ENCODE assay signal across 10 cellular contexts in genomic region chr5:771087-771870, GRCh38. TPM values are rescaled to one million over a fixed set of nuclear protein-coding genes. Genes with fewer than 3 reads are reported as not detected.
A peak's percentile ranks its signal among the peaks of the same experiment; 100 is the strongest.
DNase-seq lines count a peak whose midpoint lies in the region; ATAC-seq and TF ChIP-seq lines count a peak whose summit lies in the region.
"Not testable (repeated sequence)": the region's sequence is repeated elsewhere in the genome, so short reads cannot be mapped to it uniquely, and the experiment has no call there.
"Had no signal": no experiment of that assay in that cellular context is flagged by ENCODE, and none has a peak within 500 bp of the region (broad histone marks: within the 10 kb centered on the region; RNA-seq: fewer than 3 reads in every experiment).

No MANE protein-coding gene starts in this region.

- peak overlapping the region; percentile 56 for H2BK5ac ChIP-seq in neuronal stem cell (ENCODE audit: low read length)

- H2BK15ac ChIP-seq in neuronal stem cell (ENCODE audit: low read length) = not testable (repeated sequence)

- not testable (repeated sequence) for TF ChIP-seq POLR2A in right lobe of liver (IDR thresholded peaks at IDR 0.05); upper lobe of left lung (IDR thresholded peaks at IDR 0.05)

- not testable (repeated sequence) for H3K27ac ChIP-seq in right lobe of liver; neuronal stem cell (replicated peaks; ENCODE audit: low read length); upper lobe of left lung

- not testable (repeated sequence) for H3K4me3 ChIP-seq in right lobe of liver; neuronal stem cell (ENCODE audit: low read length in 2 of 2); upper lobe of left lung

- H3K36me3 ChIP-seq in right lobe of liver; neuronal stem cell (replicated peaks in 1 of 2; ENCODE audit: control insufficient read depth in 2 of 2, insufficient read depth in 2 of 2, low read length in 2 of 2); upper lobe of left lung: not testable (repeated sequence)

- not testable (repeated sequence) for TF ChIP-seq CTCF in right lobe of liver (IDR thresholded peaks at IDR 0.05); upper lobe of left lung (IDR thresholded peaks at IDR 0.05)

- not testable (repeated sequence) for TF ChIP-seq EP300 in upper lobe of left lung (IDR thresholded peaks at IDR 0.05)

- not testable (repeated sequence) for H3K4me1 ChIP-seq in right lobe of liver; neuronal stem cell (ENCODE audit: control insufficient read depth in 2 of 2, insufficient read depth in 1 of 2, low read depth in 1 of 2, low read length in 2 of 2); upper lobe of left lung

- H2AFZ ChIP-seq in neuronal stem cell (ENCODE audit: low read length) = not testable (repeated sequence)

- H3K4ac ChIP-seq in neuronal stem cell (ENCODE audit: low read length) = not testable (repeated sequence)

- ATAC-seq in right lobe of liver; upper lobe of left lung (ENCODE audit: low FRiP score in 2 of 2): not testable (repeated sequence)

- H3K27me3 ChIP-seq in right lobe of liver; neuronal stem cell (ENCODE audit: control insufficient read depth in 3 of 3, insufficient read depth in 3 of 3, low read depth in 1 of 3, low read length in 3 of 3); upper lobe of left lung: not testable (repeated sequence)

- 63% methylated on average over 4 of the region's 21 CpGs for WGBS in right lobe of liver (ENCODE audit: insufficient coverage, low coverage, low lambda C conversion rate, missing lambda C conversion rate)
- WGBS in neuronal stem cell (ENCODE audit: extremely low coverage in 2 of 2, insufficient read length in 2 of 2, insufficient replicate concordance in 1 of 2), 2 donors = no CpG with 5 or more reads among the region's 21 CpGs
- WGBS in upper lobe of left lung, 2 donors = 85 to 100% methylated on average over 1 to 20 of the region's 21 CpGs

- not testable (repeated sequence) for H4K8ac ChIP-seq in neuronal stem cell (ENCODE audit: low read depth, low read length)

- H4K91ac ChIP-seq in neuronal stem cell (ENCODE audit: low read depth, low read length, poor library complexity) = not testable (repeated sequence)

- not testable (repeated sequence) for H3K79me1 ChIP-seq in neuronal stem cell (ENCODE audit: low read depth, low read length)

- H3K18ac ChIP-seq in neuronal stem cell (ENCODE audit: low read length) = peak overlapping the region; percentile 57

- DNase-seq in AG08395 (ENCODE audit: low spot score) = peak; percentile 0
- peak; percentile 4 for DNase-seq in H4 (ENCODE audit: low spot score)
- DNase-seq in activated CD4-positive, alpha-beta T cell treated with anti-CD3 and anti-CD28 coated beads for 1 hour = peak; percentile 7
- peak; percentile 62 for DNase-seq in activated effector memory CD4-positive, alpha-beta T cell treated with anti-CD3 and anti-CD28 coated beads, Interleukin-2, amount 50 U/mL, for 16 hours
- peak; percentile 67 for DNase-seq in cardiac septum (ENCODE audit: low spot score)
- peak in 2 of 3 donors; percentile 40 for DNase-seq in right lobe of liver
- not testable (repeated sequence) for DNase-seq in neuronal stem cell (ENCODE audit: low spot score)
- peak; percentile 20 to 40 for DNase-seq in upper lobe of left lung

- not testable (repeated sequence) for H3K9ac ChIP-seq in neuronal stem cell (ENCODE audit: low read depth, low read length, poor library complexity)

- H3K4me2 ChIP-seq in neuronal stem cell (ENCODE audit: insufficient read depth, low read length, poor library complexity, severe bottlenecking) = not testable (repeated sequence)

- H3K14ac ChIP-seq in neuronal stem cell (ENCODE audit: low read length) = not testable (repeated sequence)

- H2BK120ac ChIP-seq in neuronal stem cell (ENCODE audit: low read depth, low read length) = not testable (repeated sequence)

- intact Hi-C loops in cardiac septum (cut with DNase I) (loop anchor here (10.0 kb wide), 1 partner anchor 86 kb away; no protein-coding TSS in a partner anchor), right lobe of liver (cut with DNase I) (loop anchor here in 1 of 2 donors (10.0 kb wide), 1 partner anchor 86 kb away; no protein-coding TSS in a partner anchor)

- H3K23ac ChIP-seq in neuronal stem cell (ENCODE audit: low read depth, low read length, poor library complexity) = not testable (repeated sequence)

- not testable (repeated sequence) for H2AK5ac ChIP-seq in neuronal stem cell (ENCODE audit: low read depth, low read length)

- not testable (repeated sequence) for H2BK12ac ChIP-seq in neuronal stem cell (ENCODE audit: low read length)

- H3K9me3 ChIP-seq in right lobe of liver; neuronal stem cell (replicated peaks in 1 of 2; ENCODE audit: control insufficient read depth in 2 of 2, insufficient read depth in 1 of 2, low read depth in 1 of 2, low read length in 2 of 2); upper lobe of left lung: not testable (repeated sequence)

RNA-seq across cellular contexts. Expression of gene ZDHHC11B, which starts 13.2 kb away (rescaled TPM):
- 0.19 and 0.35 TPM in 2 replicates for total RNA-seq in H4 (2014; rRNA removed; shearing (Covaris generic))
- total RNA-seq in cardiac septum (5.5 TPM), right lobe of liver (1 to 10 TPM in 5 of 6 experiments, under 1 TPM in 1; 0.56 to 5.1 (median 2.8) TPM), upper lobe of left lung (10 to 100 TPM in 4 of 6 donors, 1 to 10 TPM in 2; 7.4 to 40.8 (median 13.1) TPM)
- polyA plus RNA-seq in neuronal stem cell (2013, experiment 1 of 2) = 2.4 TPM
- polyA plus RNA-seq in neuronal stem cell (2013, experiment 2 of 2) = 2.2 TPM
- total RNA-seq: LHCN-M2, RPMI7951 had no signal
